Comparison of ENCODE assay signal across 29 cellular contexts in genomic region chr4:35993606-35994005, GRCh38.
"Had no signal": no experiment of that assay in that cellular context is flagged by ENCODE, and none has a peak within 500 bp of the region (broad histone marks: within the 10 kb centered on the region; RNA-seq: fewer than 3 reads in every experiment).

No MANE protein-coding gene starts in this region.

- H3K4me1 ChIP-seq: adrenal gland, body of pancreas, esophagus muscularis mucosa, foreskin keratinocyte, gastrocnemius medialis, heart right ventricle had no signal

- H3K9me3 ChIP-seq: body of pancreas, esophagus muscularis mucosa, gastrocnemius medialis had no signal

- H3K4me3 ChIP-seq: adrenal gland, body of pancreas, esophagus muscularis mucosa, gastrocnemius medialis, heart right ventricle, hepatocyte had no signal

- H3K27ac ChIP-seq: adrenal gland, body of pancreas, esophagus muscularis mucosa, foreskin keratinocyte, gastrocnemius medialis, heart right ventricle, hepatocyte had no signal

- H3K27me3 ChIP-seq: adrenal gland, body of pancreas, esophagus muscularis mucosa, foreskin keratinocyte, gastrocnemius medialis, heart right ventricle, hepatocyte had no signal

- DNase-seq: activated CD4-positive, alpha-beta memory T cell treated with anti-CD3 and anti-CD28 coated beads for 36 hours; activated CD4-positive, alpha-beta T cell treated with anti-CD3 and anti-CD28 coated beads for 36 hours; activated CD4-positive, alpha-beta T cell treated with anti-CD3 and anti-CD28 coated beads, Interleukin-2, amount 10 ng/mL, durations not matched to agents 24 days and 14 days; activated CD4-positive, CD25-positive, alpha-beta regulatory T cell; activated CD4-positive, CD25-positive, alpha-beta regulatory T cell treated with anti-CD3 and anti-CD28 coated beads, Interleukin-2, amount 50 U/mL, for 72 hours; activated CD8-positive, alpha-beta memory T cell treated with anti-CD3 and anti-CD28 coated beads, Interleukin-2, amount 10 ng/mL, durations not matched to agents 7 days and 5 days; activated CD8-positive, alpha-beta memory T cell treated with anti-CD3 and anti-CD28 coated beads, Interleukin-2, amount 50 U/mL, for 4 hours; activated CD8-positive, alpha-beta T cell treated with anti-CD3 and anti-CD28 coated beads, Interleukin-2, amount 10 ng/mL, durations not matched to agents 7 days and 5 days; activated effector memory CD4-positive, alpha-beta T cell treated with anti-CD3 and anti-CD28 coated beads, Interleukin-2, amount 50 U/mL, for 16 hours; activated naive CD4-positive, alpha-beta T cell treated with anti-CD3 and anti-CD28 coated beads for 36 hours; activated naive CD8-positive, alpha-beta T cell treated with anti-CD3 and anti-CD28 coated beads for 36 hours; activated naive CD8-positive, alpha-beta T cell treated with anti-CD3 and anti-CD28 coated beads, Interleukin-2, amount 50 U/mL, for 24 hours; activated T-cell treated with anti-CD3 and anti-CD28 coated beads, Interleukin-2, amount 50 U/mL, for 1 hour; activated T-cell treated with anti-CD3 and anti-CD28 coated beads, Interleukin-2, amount 50 U/mL, for 48 hours; adrenal gland; amygdala; aorta; body of pancreas; caudate nucleus; cortex of kidney; dermis blood vessel endothelial cell; effector CD4-positive, alpha-beta T cell; effector memory CD8-positive, alpha-beta T cell; erythroblast; foreskin keratinocyte; gastrocnemius medialis; heart right ventricle had no signal

- ATAC-seq: activated CD4-positive, alpha-beta T cell treated with anti-CD3 and anti-CD28 coated beads for 36 hours; activated CD8-positive, alpha-beta memory T cell treated with anti-CD3 and anti-CD28 coated beads, Interleukin-2, amount 10 ng/mL, durations not matched to agents 7 days and 5 days; activated CD8-positive, alpha-beta T cell treated with anti-CD3 and anti-CD28 coated beads, Interleukin-2, amount 10 ng/mL, durations not matched to agents 7 days and 5 days; activated naive CD8-positive, alpha-beta T cell treated with anti-CD3 and anti-CD28 coated beads, Interleukin-2, amount 50 U/mL, for 24 hours; body of pancreas; effector memory CD8-positive, alpha-beta T cell; foreskin keratinocyte; gastrocnemius medialis; heart right ventricle had no signal

- H3K36me3 ChIP-seq: adrenal gland, esophagus muscularis mucosa, gastrocnemius medialis, heart right ventricle had no signal
